1 cellular context compared by ENCODE assay signal in the genomic region with DNA sequence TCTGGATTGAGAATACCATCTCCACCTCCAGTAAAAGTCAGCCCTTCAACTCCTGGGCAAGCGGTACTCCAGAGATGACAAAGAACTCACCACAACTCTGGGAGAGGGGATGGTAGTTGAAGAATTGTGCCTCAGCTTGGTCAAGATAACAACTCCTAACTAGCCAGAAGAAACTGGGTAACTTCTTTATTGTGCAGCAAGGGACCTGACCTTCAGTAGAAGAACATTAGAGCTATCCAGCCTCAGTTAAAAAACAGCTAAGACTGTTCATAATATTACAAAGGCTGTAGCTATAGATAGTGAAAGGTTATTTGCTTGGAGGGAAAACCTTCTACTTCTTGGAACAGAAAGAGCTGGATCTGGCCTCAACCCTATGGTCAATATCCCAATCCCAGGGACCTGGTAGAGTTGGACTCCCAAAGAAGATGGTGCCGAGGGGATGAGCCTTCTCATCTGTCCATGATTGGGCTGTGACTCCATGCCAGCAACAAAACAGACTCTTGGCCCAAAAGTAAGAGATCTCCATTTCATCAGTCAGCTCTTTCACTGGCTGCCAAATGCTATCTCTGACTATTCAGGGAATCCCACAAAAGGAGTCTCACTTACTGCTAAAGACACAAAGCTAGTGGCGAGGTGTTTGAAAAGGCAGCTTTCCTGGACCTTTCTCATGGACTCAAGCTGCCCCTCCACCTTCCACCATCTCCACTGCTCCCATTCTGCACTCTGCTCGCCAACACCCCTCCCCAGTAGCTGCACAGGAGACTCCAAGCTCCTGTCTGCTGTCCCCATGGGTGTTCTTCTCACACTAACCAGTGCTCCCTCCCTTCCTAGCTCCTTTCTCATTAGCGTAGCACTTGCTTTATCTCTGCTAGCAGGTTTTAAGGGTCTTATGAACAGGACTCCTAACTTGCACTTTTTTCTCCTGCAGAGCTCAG.
TF ChIP-seq lines count a peak whose summit lies in the region.

No MANE protein-coding gene starts in this region.

TF ChIP-seq in K562, 482 proteins besides CTCF, POLR2A, EP300 and RAD21 (continued from another document and continues in another):
- TF ChIP-seq HINFP (tag; conservative IDR thresholded peaks at IDR 0.05; ENCODE audit: low read depth), result no peak
- TF ChIP-seq CBX5 (IDR thresholded peaks at IDR 0.05; ENCODE audit: borderline replicate concordance, low read depth), result no peak
- no peak for TF ChIP-seq ZBTB7A (IDR thresholded peaks at IDR 0.05; ENCODE audit: borderline replicate concordance, control insufficient read depth, low read depth, low read length)
- TF ChIP-seq DEAF1 (CRISPR knock-in tag; IDR thresholded peaks at IDR 0.05), result peak; percentile 39; the same call in 1 of the 2 replicates
- peak in 1 of 2 experiments; percentile 88; a peak in 1 of 4 replicates for TF ChIP-seq KDM4B (IDR thresholded peaks at IDR 0.05; ENCODE audit: borderline replicate concordance in 2 of 2, low read depth in 1 of 2)
- TF ChIP-seq DIDO1 (tag; IDR thresholded peaks at IDR 0.05; ENCODE audit: low read depth), result no peak
- TF ChIP-seq REST (CRISPR knock-in tag; IDR thresholded peaks at IDR 0.05; ENCODE audit: low read depth), result no peak
- no peak for TF ChIP-seq EZH2 (IDR thresholded peaks at IDR 0.05; ENCODE audit: borderline replicate concordance, low read depth, low read length)
- TF ChIP-seq GMEB1 (CRISPR knock-in tag; IDR thresholded peaks at IDR 0.05), result no peak
- TF ChIP-seq CHCHD3 (CRISPR knock-in tag; IDR thresholded peaks at IDR 0.05), result peak; percentile 99
- TF ChIP-seq COPS2 (conservative IDR thresholded peaks at IDR 0.05), result no peak
- TF ChIP-seq LEF1 (IDR thresholded peaks at IDR 0.05), result no peak
- peak; percentile 86 for TF ChIP-seq HNRNPUL1 (IDR thresholded peaks at IDR 0.05; ENCODE audit: low read length)
- no peak for TF ChIP-seq ZNF511 (CRISPR knock-in tag; IDR thresholded peaks at IDR 0.05)
- TF ChIP-seq CEBPB (tag; IDR thresholded peaks at IDR 0.05), result no peak
- TF ChIP-seq FOXP1 (CRISPR knock-in tag; IDR thresholded peaks at IDR 0.05), result no peak
- TF ChIP-seq ZNF512 (tag; IDR thresholded peaks at IDR 0.05), result no peak
- TF ChIP-seq NFE2L1 (tag; IDR thresholded peaks at IDR 0.05; ENCODE audit: borderline replicate concordance, low read depth), result no peak
- no peak for TF ChIP-seq RCOR1 (IDR thresholded peaks at IDR 0.05; ENCODE audit: borderline replicate concordance in 1 of 2, low read depth in 2 of 2, low read length in 2 of 2)
- peak; percentile 98 for TF ChIP-seq THAP12 (CRISPR knock-in tag; IDR thresholded peaks at IDR 0.05)
- TF ChIP-seq SRSF3 (IDR thresholded peaks at IDR 0.05; ENCODE audit: insufficient read depth, low read length), result no peak
- TF ChIP-seq KDM2B (CRISPR knock-in tag; IDR thresholded peaks at IDR 0.05), result no peak
- 0 out of 2 replicates have a peak, but pooled peaks have one; percentile 33 for TF ChIP-seq ZNF41 (CRISPR knock-in tag; conservative IDR thresholded peaks at IDR 0.05)
- TF ChIP-seq RFX5 (IDR thresholded peaks at IDR 0.05; ENCODE audit: low read depth, low read length), result no peak
- TF ChIP-seq, protein P1, sequence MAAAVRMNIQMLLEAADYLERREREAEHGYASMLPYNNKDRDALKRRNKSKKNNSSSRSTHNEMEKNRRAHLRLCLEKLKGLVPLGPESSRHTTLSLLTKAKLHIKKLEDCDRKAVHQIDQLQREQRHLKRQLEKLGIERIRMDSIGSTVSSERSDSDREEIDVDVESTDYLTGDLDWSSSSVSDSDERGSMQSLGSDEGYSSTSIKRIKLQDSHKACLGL (CRISPR knock-in tag; IDR thresholded peaks at IDR 0.05; ENCODE audit: borderline replicate concordance, poor library complexity, severe bottlenecking), result no peak
